ENCODE assay signal across 13 cellular contexts in the genomic region with DNA sequence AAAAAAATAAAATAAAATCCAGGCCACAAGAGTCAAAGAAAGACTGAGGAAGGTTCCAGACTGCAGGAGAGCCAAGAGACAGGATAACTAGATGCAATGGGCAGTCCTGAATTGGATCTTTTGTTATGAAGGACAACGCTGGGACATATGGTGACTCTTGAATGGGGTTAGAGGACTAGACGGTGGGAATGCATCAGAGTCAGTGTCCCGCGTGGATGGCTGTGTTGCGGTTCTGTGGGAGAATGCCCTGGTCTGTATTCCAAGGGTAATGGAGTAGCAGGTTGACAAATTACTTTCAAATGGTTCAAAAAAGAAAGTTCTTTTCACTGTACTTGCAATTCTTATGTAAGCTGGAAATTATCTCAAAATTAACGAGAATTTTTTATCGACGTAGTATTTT. TPM values are rescaled to one million over a fixed set of nuclear protein-coding genes. Genes with fewer than 3 reads are reported as not detected.
DNase-seq lines count a peak whose midpoint lies in the region; ATAC-seq and TF ChIP-seq lines count a peak whose summit lies in the region.
"Had no signal": no experiment of that assay in that cellular context is flagged by ENCODE, and none has a peak within 500 bp of the region (broad histone marks: within the 10 kb centered on the region; RNA-seq: fewer than 3 reads in every experiment).

No MANE protein-coding gene starts in this region.

- no peak for TF ChIP-seq EP300 in SK-N-SH (IDR thresholded peaks at IDR 0.05; ENCODE audit: borderline replicate concordance in 1 of 2, low read depth in 1 of 2, low read length in 1 of 2)

- POLR2A ChIA-PET in SK-N-SH (lab: Yijun Ruan, JAX): interaction anchor here (1.7 kb wide), 1 partner anchor 11 kb away, joined by 13 read pairs; no protein-coding TSS in a partner anchor

- peaks cover 67% of the 10 kb centered on the region for H3F3A ChIP-seq in SK-N-SH (replicated peaks; ENCODE audit: insufficient read depth)

- no peaks in the 10 kb centered on the region for H3K9me2 ChIP-seq in SK-N-SH

- TF ChIP-seq POLR2A in gastrocnemius medialis (IDR thresholded peaks at IDR 0.05): no peak

- H3K36me3 Mint-ChIP-seq in Calu3 (ENCODE audit: insufficient read depth, unreplicated experiment): peaks cover 41% of the 10 kb centered on the region
- H3K36me3 Mint-ChIP-seq in endodermal cell (ENCODE audit: low read depth): peaks cover 40% of the 10 kb centered on the region

- CTCF ChIA-PET in Calu3 (lab: Charles Lee) (no interaction called here), SK-N-SH (lab: Yijun Ruan, JAX) (interaction anchor here (3.1 kb wide), 1 partner anchor 34 kb away, joined by 10 read pairs; no protein-coding TSS in a partner anchor)

- H3K27me3 Mint-ChIP-seq in Calu3 (ENCODE audit: unreplicated experiment): no peaks in the 10 kb centered on the region
- no peaks in the 10 kb centered on the region for H3K27me3 Mint-ChIP-seq in endodermal cell (ENCODE audit: insufficient read depth)

- H3K4me3 ChIP-seq in SK-N-SH (ENCODE audit: low read depth in 2 of 2, low read length in 1 of 2) (no peak overlapping the region), endodermal cell (ENCODE audit: low read length) (no peak overlapping the region), gastrocnemius medialis (no peak overlapping the region)
- H3K4me3 ChIP-seq: Peyer's patch had no signal

- peak overlapping the region; percentile 98 to 100 for H3K27ac ChIP-seq in SK-N-SH (ENCODE audit: low read depth in 2 of 2, low read length in 1 of 2)
- no peak overlapping the region for H3K27ac ChIP-seq in endodermal cell (ENCODE audit: low read depth, low read length)
- H3K27ac ChIP-seq in gastrocnemius medialis: peak overlapping the region; percentile 86 to 98 (median 94)

- TF ChIP-seq CTCF in Calu3 (IDR thresholded peaks at IDR 0.05; ENCODE audit: unreplicated experiment): no peak
- TF ChIP-seq CTCF in SK-N-SH (IDR thresholded peaks at IDR 0.05): no peak
- TF ChIP-seq CTCF in endodermal cell (conservative IDR thresholded peaks at IDR 0.05): no peak
- TF ChIP-seq CTCF in gastrocnemius medialis (IDR thresholded peaks at IDR 0.05 in 4 of 5, conservative IDR thresholded peaks at IDR 0.05 in 1 of 5): no peak
- no peak for TF ChIP-seq CTCF in GM13976 (IDR thresholded peaks at IDR 0.05; ENCODE audit: borderline replicate concordance, control extremely low read depth, extremely low read depth, insufficient read depth, missing control alignments)

- H2AFZ ChIP-seq in SK-N-SH (ENCODE audit: low read depth): no peak overlapping the region

- H3K36me3 ChIP-seq in SK-N-SH (replicated peaks in 1 of 2; ENCODE audit: control insufficient read depth in 1 of 2, insufficient read depth in 2 of 2, low read length in 1 of 2): peaks cover 26 to 35% of the 10 kb centered on the region in 2 experiments
- peaks cover 51% of the 10 kb centered on the region for H3K36me3 ChIP-seq in endodermal cell (ENCODE audit: control insufficient read depth, insufficient read depth, low read length)
- peaks cover 0 to 10% of the 10 kb centered on the region in 2 donors for H3K36me3 ChIP-seq in gastrocnemius medialis
- H3K36me3 ChIP-seq: Peyer's patch had no signal

- peaks cover 72% of the 10 kb centered on the region for H3K79me2 ChIP-seq in SK-N-SH (ENCODE audit: insufficient read depth)

- in situ Hi-C loops in gastrocnemius medialis (cut with MboI; ENCODE audit: low sequenced_read_pairs in 4 of 4): no loop called here
- in situ Hi-C loops in GM13976 (cut with MboI; ENCODE audit: low sequenced_read_pairs, unreplicated experiment): no loop called here

- H4K20me1 ChIP-seq in SK-N-SH (ENCODE audit: insufficient read depth): no peaks in the 10 kb centered on the region

- ATAC-seq in gastrocnemius medialis (no peak), HG02970 (IDR thresholded peaks at IDR 0.05; ENCODE audit: low FRiP score, unreplicated experiment) (no peak), GM21360 (IDR thresholded peaks at IDR 0.05; ENCODE audit: unreplicated experiment) (no peak)

- WGBS in SK-N-SH (ENCODE audit: low lambda C conversion rate): 97% methylated on average over 8 of the region's 8 CpGs
- 93 to 97% methylated on average over 8 of the region's 8 CpGs for WGBS in endodermal cell (ENCODE audit: insufficient coverage in 1 of 2, insufficient read length in 1 of 2), 2 experiments

- intact Hi-C loops in Calu3 (cut with micrococcal nuclease; ENCODE audit: unreplicated experiment): loop anchor here (10.0 kb wide), 2 partner anchors 258 to 272 kb away; partner anchors contain the start of genes ALKBH2, ISCU, SART3 and UNG
- intact Hi-C loops in gastrocnemius medialis (cut with DNase I; ENCODE audit: low total_unique reads): no loop called here

- no peak overlapping the region for H3K4me3 Mint-ChIP-seq in Calu3 (ENCODE audit: low read depth, unreplicated experiment)
- H3K4me3 Mint-ChIP-seq in endodermal cell: no peak overlapping the region

- TF ChIP-seq RAD21 in SK-N-SH (IDR thresholded peaks at IDR 0.05; ENCODE audit: low read length): no peak

- H3K4me1 Mint-ChIP-seq in Calu3 (ENCODE audit: low read depth, unreplicated experiment): peaks cover 76% of the 10 kb centered on the region
- H3K4me1 Mint-ChIP-seq in endodermal cell: peaks cover 16% of the 10 kb centered on the region

- no peak overlapping the region; the same call in 1 of the 2 replicates for H3K4me2 ChIP-seq in SK-N-SH

- BruUV-seq in Calu3 (replicated peaks; lab: Mats Ljungman, UMichigan): no TSS peak

- H3K9me3 Mint-ChIP-seq in Calu3 (ENCODE audit: low read depth, unreplicated experiment): no peaks in the 10 kb centered on the region
- no peaks in the 10 kb centered on the region for H3K9me3 Mint-ChIP-seq in endodermal cell

- H3K9ac ChIP-seq in SK-N-SH (peak overlapping the region; percentile 74; the same call in 1 of the 2 replicates), endodermal cell (ENCODE audit: extremely low read depth, low read length, poor library complexity, severe bottlenecking) (no peak overlapping the region)

- no peak for DNase-seq in Calu3
- DNase-seq in SK-N-SH: no peak
- DNase-seq in endodermal cell: no peak
- DNase-seq in gastrocnemius medialis: no peak
- DNase-seq in NCI-H2107 treated with DMSO at 0.1 percent for 48 hours (lab: John Stamatoyannopoulos, UW; ENCODE audit: unreplicated experiment): no peak
- DNase-seq in GM13976 (ENCODE audit: low spot score): no peak
- DNase-seq: activated CD4-positive, CD25-positive, alpha-beta regulatory T cell treated with anti-CD3 and anti-CD28 coated beads, Interleukin-2, amount 50 U/mL, for 72 hours; DMS79 treated with DMSO at 0.1 percent for 48 hours; NCI-H1105; Peyer's patch had no signal

- H3K27ac Mint-ChIP-seq in Calu3 (ENCODE audit: unreplicated experiment) (peak overlapping the region; percentile 100), endodermal cell (peak overlapping the region; percentile 15)

- peaks cover 36 to 69% of the 10 kb centered on the region in 2 experiments for H3K4me1 ChIP-seq in SK-N-SH (ENCODE audit: control insufficient read depth in 1 of 2, insufficient read depth in 2 of 2, low read depth in 1 of 2, low read length in 1 of 2)
- H3K4me1 ChIP-seq in endodermal cell (ENCODE audit: control insufficient read depth, insufficient read depth, low read length): no peaks in the 10 kb centered on the region
- peaks cover 80 to 82% of the 10 kb centered on the region in 2 donors for H3K4me1 ChIP-seq in gastrocnemius medialis

- H3K9me3 ChIP-seq in SK-N-SH (no peaks in the 10 kb centered on the region), endodermal cell (ENCODE audit: control insufficient read depth, low read length) (no peaks in the 10 kb centered on the region), gastrocnemius medialis (no peaks in the 10 kb centered on the region)
- H3K9me3 ChIP-seq: Peyer's patch had no signal

- no peaks in the 10 kb centered on the region for H3K27me3 ChIP-seq in SK-N-SH (ENCODE audit: insufficient read depth)
- H3K27me3 ChIP-seq in endodermal cell (ENCODE audit: control insufficient read depth, insufficient read depth, low read length, poor library complexity, severe bottlenecking): no peaks in the 10 kb centered on the region
- no peaks in the 10 kb centered on the region for H3K27me3 ChIP-seq in gastrocnemius medialis
- H3K27me3 ChIP-seq: Peyer's patch had no signal

TF ChIP-seq in SK-N-SH, 30 proteins besides CTCF, POLR2A, EP300 and RAD21 (continues in another document):
- TF ChIP-seq CHD2 (IDR thresholded peaks at IDR 0.05; ENCODE audit: low read length, partially characterized antibody) (no peak), GATA2 (CRISPR knock-in tag; IDR thresholded peaks at IDR 0.05) (no peak), IRF3 (IDR thresholded peaks at IDR 0.05; ENCODE audit: low read depth, low read length) (no peak), FOSL2 (IDR thresholded peaks at IDR 0.05; ENCODE audit: borderline replicate concordance, low read depth) (no peak), GABPA (IDR thresholded peaks at IDR 0.05; ENCODE audit: low read depth) (no peak), NFIC (IDR thresholded peaks at IDR 0.05; ENCODE audit: borderline replicate concordance) (no peak), SMC3 (IDR thresholded peaks at IDR 0.05; ENCODE audit: low read depth, low read length) (no peak)

RNA-seq across cellular contexts. Expression of gene SSH1, which starts 20.1 kb away (rescaled TPM):
- total RNA-seq in Calu3 (2022): 38.1 and 42.9 TPM in 2 replicates
- 16.4 and 19.6 TPM in 2 replicates for polyA plus RNA-seq in SK-N-SH (2012; rRNA removed)
- polyA plus RNA-seq in SK-N-SH (2012; cell fraction: cytosol; rRNA removed): 12.2 and 14.1 TPM in 2 replicates
- polyA plus RNA-seq in SK-N-SH (2012; cell fraction: nucleus; rRNA removed): 27.9 and 35.1 TPM in 2 replicates
- 10 to 100 TPM; 27.1 to 28.3 TPM for total RNA-seq in endodermal cell
- 16.6 TPM for polyA plus RNA-seq in endodermal cell (2013, experiment 1 of 2)
- 20.3 TPM for polyA plus RNA-seq in endodermal cell (2013, experiment 2 of 2)
- 10 to 100 TPM; 19.6 to 33.6 (median 22.8) TPM for total RNA-seq in gastrocnemius medialis

RNA-seq across cellular contexts. Expression of gene DAO, which starts 42.7 kb away (rescaled TPM):
- total RNA-seq in Calu3 (2022) (not detected in 2 replicates), endodermal cell (not detected), gastrocnemius medialis (not detected)
- not detected in 2 replicates for polyA plus RNA-seq in SK-N-SH (2012; rRNA removed)
- polyA plus RNA-seq in SK-N-SH (2012; cell fraction: cytosol; rRNA removed): not detected in 2 replicates
- not detected in 2 replicates for polyA plus RNA-seq in SK-N-SH (2012; cell fraction: nucleus; rRNA removed)
- polyA plus RNA-seq in endodermal cell (2013, experiment 1 of 2): not detected
- not detected for polyA plus RNA-seq in endodermal cell (2013, experiment 2 of 2)
- total RNA-seq: H4 had no signal
